13 cellular contexts compared by ENCODE assay signal in genomic region chr17:80030730-80031410, GRCh38. TPM values are rescaled to one million over a fixed set of nuclear protein-coding genes. Genes with fewer than 3 reads are reported as not detected.
DNase-seq lines count a peak whose midpoint lies in the region; ATAC-seq and TF ChIP-seq lines count a peak whose summit lies in the region.
"Had no signal": no experiment of that assay in that cellular context is flagged by ENCODE, and none has a peak within 500 bp of the region (broad histone marks: within the 10 kb centered on the region; RNA-seq: fewer than 3 reads in every experiment).

No MANE protein-coding gene starts in this region.

- H3K27ac ChIP-seq in ascending aorta = peak overlapping the region; percentile 71 to 75
- no peak overlapping the region for H3K27ac ChIP-seq in effector memory CD4-positive, alpha-beta T cell (ENCODE audit: insufficient read depth, low read length, poor library complexity, severe bottlenecking)

- H3K36me3 ChIP-seq in ascending aorta = no peaks in the 10 kb centered on the region
- no peaks in the 10 kb centered on the region for H3K36me3 ChIP-seq in mucosa of descending colon (ENCODE audit: low read depth)
- no peaks in the 10 kb centered on the region for H3K36me3 ChIP-seq in effector memory CD4-positive, alpha-beta T cell (ENCODE audit: control insufficient read depth, insufficient read depth, low read length)

- peak; percentile 77 for ATAC-seq in mucosa of descending colon
- ATAC-seq in stimulated activated naive CD8-positive, alpha-beta T cell treated with anti-CD3 and anti-CD28 coated beads, Interleukin-15, Interleukin-2, amounts not matched to agents 100 U/mL and 50 U/mL, for 24 hours = no peak
- no peak for ATAC-seq in HG02885 (IDR thresholded peaks at IDR 0.05; ENCODE audit: poor library complexity, unreplicated experiment)
- ATAC-seq: HCT116, T-helper 17 cell had no signal

- intact Hi-C loops in CD14-positive monocyte (cut with micrococcal nuclease) = loop anchor here in 1 of 2 donors (10.0 kb wide), 1 partner anchor 114 kb away; the partner anchor contains the start of gene EIF4A3
- intact Hi-C loops in ascending aorta (cut with DNase I) = no loop called here
- intact Hi-C loops in mucosa of descending colon (cut with DNase I, micrococcal nuclease) = no loop called here

- peaks cover 17 to 29% (median 28%) of the 10 kb centered on the region in 3 donors for H3K27me3 Mint-ChIP-seq in CD14-positive monocyte (ENCODE audit: low read depth in 3 of 3)
- H3K27me3 Mint-ChIP-seq in osteocyte (ENCODE audit: unreplicated experiment) = no peaks in the 10 kb centered on the region

- no peaks in the 10 kb centered on the region for H3K27me3 ChIP-seq in ascending aorta
- no peaks in the 10 kb centered on the region for H3K27me3 ChIP-seq in effector memory CD4-positive, alpha-beta T cell (replicated peaks; ENCODE audit: control insufficient read depth, insufficient read depth, low read length, poor library complexity, severe bottlenecking)

- H3K4me1 Mint-ChIP-seq in CD14-positive monocyte = peaks cover 25% of the 10 kb centered on the region
- H3K4me1 Mint-ChIP-seq in osteocyte (ENCODE audit: unreplicated experiment) = peaks cover 46% of the 10 kb centered on the region

- peaks cover 5 to 9% of the 10 kb centered on the region in 2 donors for H3K36me3 Mint-ChIP-seq in CD14-positive monocyte
- peaks cover 4% of the 10 kb centered on the region for H3K36me3 Mint-ChIP-seq in osteocyte (ENCODE audit: unreplicated experiment)

- H3K4me3 ChIP-seq in ascending aorta = no peak overlapping the region
- H3K4me3 ChIP-seq in mucosa of descending colon = no peak overlapping the region
- no peak overlapping the region for H3K4me3 ChIP-seq in effector memory CD4-positive, alpha-beta T cell (ENCODE audit: insufficient read depth, low read depth, low read length, poor library complexity, severe bottlenecking)

- H3K27ac Mint-ChIP-seq in CD14-positive monocyte (no peak overlapping the region), osteocyte (ENCODE audit: unreplicated experiment) (no peak overlapping the region)
- H3K27ac Mint-ChIP-seq: T-helper 17 cell had no signal

- no peak for TF ChIP-seq CTCF in CD14-positive monocyte (IDR thresholded peaks at IDR 0.05)
- no peak for TF ChIP-seq CTCF in ascending aorta (IDR thresholded peaks at IDR 0.05)
- no peak for TF ChIP-seq CTCF in mucosa of descending colon (IDR thresholded peaks at IDR 0.05)
- no peak for TF ChIP-seq CTCF in osteocyte (IDR thresholded peaks at IDR 0.05)

- peaks cover 0 to 7% (median 3%) of the 10 kb centered on the region in 7 donors for H3K9me3 Mint-ChIP-seq in CD14-positive monocyte
- H3K9me3 Mint-ChIP-seq in osteocyte (ENCODE audit: unreplicated experiment) = no peaks in the 10 kb centered on the region

- peaks cover 11 to 37% of the 10 kb centered on the region in 2 donors for H3K4me1 ChIP-seq in ascending aorta
- peaks cover 17% of the 10 kb centered on the region for H3K4me1 ChIP-seq in mucosa of descending colon (ENCODE audit: low read depth)
- H3K4me1 ChIP-seq in effector memory CD4-positive, alpha-beta T cell (ENCODE audit: control insufficient read depth, insufficient read depth, low read length, poor library complexity, severe bottlenecking) = peaks cover 7% of the 10 kb centered on the region

- H3K9me3 ChIP-seq in ascending aorta = no peaks in the 10 kb centered on the region
- no peaks in the 10 kb centered on the region for H3K9me3 ChIP-seq in mucosa of descending colon
- no peaks in the 10 kb centered on the region for H3K9me3 ChIP-seq in effector memory CD4-positive, alpha-beta T cell (ENCODE audit: control insufficient read depth, low read length)

- H3K4me3 Mint-ChIP-seq in CD14-positive monocyte = no peak overlapping the region
- H3K4me3 Mint-ChIP-seq in osteocyte (ENCODE audit: unreplicated experiment) = no peak overlapping the region

- DNase-seq in CD14-positive monocyte (ENCODE audit: low spot score) (peak; percentile 27), NCI-H2107 (lab: John Stamatoyannopoulos, UW) (peak; percentile 52), ascending aorta (ENCODE audit: low spot score in 2 of 2) (no peak), mucosa of descending colon (peak; percentile 77 to 80 (median 80)), osteocyte (ENCODE audit: extremely low spot score, unreplicated experiment) (no peak)
- DNase-seq in stimulated activated naive CD8-positive, alpha-beta T cell treated with anti-CD3 and anti-CD28 coated beads, Interleukin-15, Interleukin-2, amounts not matched to agents 100 U/mL and 50 U/mL, for 24 hours = no peak
- DNase-seq in effector memory CD4-positive, alpha-beta T cell = no peak
- DNase-seq: GDM1, mesendoderm, NCI-H226, T-helper 17 cell had no signal

RNA-seq across cellular contexts. Expression of gene TBC1D16, which starts 4.8 kb away (rescaled TPM):
- polyA plus RNA-seq in CD14-positive monocyte = under 1 TPM; 0.11 to 0.27 TPM
- 55.6 TPM for total RNA-seq in ascending aorta
- 10 to 100 TPM; 10.9 to 23.4 (median 22.1) TPM for total RNA-seq in mucosa of descending colon
- total RNA-seq in osteocyte = 45.2 and 45.9 TPM in 2 replicates

RNA-seq across cellular contexts. Expression of gene CCDC40, which starts 5.6 kb away (rescaled TPM):
- under 1 TPM in 1 of 2 donors, not detected in 1; 0.21 TPM for polyA plus RNA-seq in CD14-positive monocyte
- 5.4 TPM for total RNA-seq in ascending aorta
- total RNA-seq in mucosa of descending colon = 1 to 10 TPM; 2.1 to 5.9 (median 2.7) TPM
- total RNA-seq in osteocyte = 9.5 and 10.5 TPM in 2 replicates

Comparison
In these comparisons a context has a peak if more than half of its experiments do, and no peak if none do; other contexts are left out.
1. DNase-seq: peak in CD14-positive monocyte (single experiment), NCI-H2107 (single experiment) and mucosa of descending colon (3 of 3); none in ascending aorta (0 of 2), stimulated activated naive CD8-positive, alpha-beta T cell treated with anti-CD3 and anti-CD28 coated beads, Interleukin-15, Interleukin-2, amounts not matched to agents 100 U/mL and 50 U/mL, for 24 hours (single experiment), effector memory CD4-positive, alpha-beta T cell (0 of 3) and osteocyte (single experiment).